8 cellular contexts compared by ENCODE assay signal in genomic region chr21:41238081-41238796, GRCh38.
A peak's percentile ranks its signal among the peaks of the same experiment; 100 is the strongest.
DNase-seq lines count a peak whose midpoint lies in the region; ATAC-seq, FAIRE-seq and TF ChIP-seq lines count a peak whose summit lies in the region.
"Not testable (repeated sequence)": the region's sequence is repeated elsewhere in the genome, so short reads cannot be mapped to it uniquely, and the experiment has no call there.

No MANE protein-coding gene starts in this region.

- peaks cover 12% of the 10 kb centered on the region for H3K36me3 Mint-ChIP-seq in astrocyte (ENCODE audit: low read depth, unreplicated experiment)
- not testable (repeated sequence) for H3K36me3 Mint-ChIP-seq in endodermal cell (ENCODE audit: low read depth)

- CTCF ChIA-PET in HEK293 (lab: Yijun Ruan, JAX): interaction anchor here (0.7 kb wide), 1 partner anchor 1217 kb away, joined by 3 read pairs; no protein-coding TSS in a partner anchor

- ATAC-seq in pancreas (peak; percentile 53 to 77 (median 62)), thoracic aorta (ENCODE audit: insufficient number of reproducible peaks, low FRiP score, low read depth) (peak; percentile 94)

- 92% methylated on average over 8 of the region's 10 CpGs; no CpG with 5 or more reads in 1 of the 2 experiments for WGBS in endodermal cell (ENCODE audit: insufficient coverage in 1 of 2, insufficient read length in 1 of 2), 2 experiments
- WGBS in pancreas, 2 donors: 69 to 72% methylated on average over 10 of the region's 10 CpGs

- H3K4me1 ChIP-seq in HEK293 (ENCODE audit: control insufficient read depth, insufficient read depth, low read length); astrocyte (ENCODE audit: insufficient read depth, low read length); endodermal cell (ENCODE audit: control insufficient read depth, insufficient read depth, low read length); pancreas: not testable (repeated sequence)
- H3K4me1 ChIP-seq in kidney (ENCODE audit: control insufficient read depth in 1 of 2, insufficient read depth in 1 of 2, low read depth in 1 of 2, low read length in 2 of 2): peaks cover 2 to 10% of the 10 kb centered on the region in 2 donors
- H3K4me1 ChIP-seq in thoracic aorta (ENCODE audit: control insufficient read depth in 1 of 2, low read depth in 2 of 2): peaks cover 13 to 72% of the 10 kb centered on the region in 2 donors

- peaks cover 6 to 10% of the 10 kb centered on the region in 2 experiments; a peak in 2 of 3 replicates for H3K36me3 ChIP-seq in HEK293 (ENCODE audit: control insufficient read depth in 2 of 2, insufficient read depth in 1 of 2, low read length in 2 of 2)
- H3K36me3 ChIP-seq in astrocyte (ENCODE audit: insufficient read depth, low read length); endodermal cell (ENCODE audit: control insufficient read depth, insufficient read depth, low read length); kidney (ENCODE audit: control insufficient read depth in 1 of 2, insufficient read depth in 2 of 2, low read length in 2 of 2); pancreas; thoracic aorta: not testable (repeated sequence)

- not testable (repeated sequence) for H3K27me3 ChIP-seq in astrocyte (ENCODE audit: insufficient read depth, low read length); endodermal cell (ENCODE audit: control insufficient read depth, insufficient read depth, low read length, poor library complexity, severe bottlenecking); pancreas; thoracic aorta (replicated peaks; ENCODE audit: insufficient read depth)

- not testable (repeated sequence) for H3K4me3 ChIP-seq in HEK293 (ENCODE audit: low read depth, low read length); astrocyte (ENCODE audit: insufficient read depth, low read depth, low read length); cardiac fibroblast (replicated peaks in 1 of 2; ENCODE audit: low read depth in 2 of 2, low read length in 2 of 2); endodermal cell (ENCODE audit: low read length); fibroblast of the aortic adventitia (ENCODE audit: low read depth, low read length); kidney (ENCODE audit: low read length in 2 of 2); pancreas
- H3K4me3 ChIP-seq in thoracic aorta: peak overlapping the region; percentile 30

- not testable (repeated sequence) for H3K27ac ChIP-seq in HEK293 (ENCODE audit: extremely low read depth, low read depth, low read length); astrocyte (ENCODE audit: low read depth, low read length); endodermal cell (ENCODE audit: low read depth, low read length)
- peak overlapping the region; percentile 6 to 33 for H3K27ac ChIP-seq in kidney (ENCODE audit: low read depth in 2 of 2, low read length in 2 of 2)
- H3K27ac ChIP-seq in pancreas: peak overlapping the region; percentile 1 to 47 (median 38)
- peak overlapping the region; percentile 62 to 66 for H3K27ac ChIP-seq in thoracic aorta

- H3K27ac Mint-ChIP-seq in astrocyte (ENCODE audit: unreplicated experiment); endodermal cell: not testable (repeated sequence)

- not testable (repeated sequence) for H4K20me1 ChIP-seq in astrocyte (ENCODE audit: insufficient read depth, low read length)

- H3K9me3 ChIP-seq in HEK293 (ENCODE audit: control insufficient read depth, insufficient read depth, low read depth, low read length); astrocyte (ENCODE audit: insufficient read depth, low read depth, low read length); endodermal cell (ENCODE audit: control insufficient read depth, low read length); kidney (ENCODE audit: control insufficient read depth in 1 of 2, low read length in 2 of 2); pancreas; thoracic aorta: not testable (repeated sequence)

- H2AFZ ChIP-seq in astrocyte (ENCODE audit: low read depth, low read length): not testable (repeated sequence)

- not testable (repeated sequence) for FAIRE-seq in astrocyte (lab: Jason Lieb, UNC); kidney (lab: Jason Lieb, UNC); pancreas (lab: Jason Lieb, UNC)

- peak; percentile 17 for DNase-seq in astrocyte (ENCODE audit: low read depth)
- peak; percentile 40 to 60 for DNase-seq in cardiac fibroblast (ENCODE audit: low read depth in 2 of 2)
- peak; percentile 28 for DNase-seq in endodermal cell
- peak; percentile 65 for DNase-seq in fibroblast of the aortic adventitia (ENCODE audit: low read depth)
- not testable (repeated sequence) for DNase-seq in kidney
- peak in 2 of 6 donors; percentile 39 to 42 for DNase-seq in pancreas
- DNase-seq in thoracic aorta (ENCODE audit: low spot score): peak; percentile 58

- H3K9me3 Mint-ChIP-seq in astrocyte (ENCODE audit: unreplicated experiment); endodermal cell: not testable (repeated sequence)

- TF ChIP-seq CTCF in HEK293 (tag by site-specific recombination; IDR thresholded peaks at IDR 0.05); astrocyte (IDR thresholded peaks at IDR 0.05; ENCODE audit: insufficient read depth, low read depth, low read length); cardiac fibroblast (IDR thresholded peaks at IDR 0.05; ENCODE audit: low read depth, low read length); endodermal cell (conservative IDR thresholded peaks at IDR 0.05); fibroblast of the aortic adventitia (IDR thresholded peaks at IDR 0.05; ENCODE audit: insufficient read depth, low read length); kidney (IDR thresholded peaks at IDR 0.05; ENCODE audit: borderline replicate concordance, extremely low read depth, insufficient read depth); pancreas (IDR thresholded peaks at IDR 0.05); thoracic aorta (IDR thresholded peaks at IDR 0.05): not testable (repeated sequence)

- H3K4me3 Mint-ChIP-seq in astrocyte (ENCODE audit: unreplicated experiment); endodermal cell: not testable (repeated sequence)

- POLR2A ChIA-PET in HEK293 (lab: Yijun Ruan, JAX): interaction anchor here (0.6 kb wide), 1 partner anchor 15 kb away, joined by 3 read pairs; no protein-coding TSS in a partner anchor

- H3K4me2 ChIP-seq in astrocyte (ENCODE audit: low read length): not testable (repeated sequence)

- H3K79me2 ChIP-seq in astrocyte (ENCODE audit: insufficient read depth, low read length): not testable (repeated sequence)

- intact Hi-C loops in kidney (cut with DNase I); pancreas (cut with DNase I): not testable (repeated sequence)

- H3K9ac ChIP-seq in astrocyte (ENCODE audit: low read length); endodermal cell (ENCODE audit: extremely low read depth, low read length, poor library complexity, severe bottlenecking); kidney (ENCODE audit: low read length in 2 of 2): not testable (repeated sequence)

- not testable (repeated sequence) for H3K4me1 Mint-ChIP-seq in astrocyte (ENCODE audit: low read depth, unreplicated experiment); endodermal cell

- not testable (repeated sequence) for H3K27me3 Mint-ChIP-seq in astrocyte (ENCODE audit: low read depth, unreplicated experiment); endodermal cell (ENCODE audit: insufficient read depth)

TF ChIP-seq in HEK293, 187 proteins besides CTCF, POLR2A, EP300 and RAD21:
- peak; percentile 94 for TF ChIP-seq ZNF146 (tag by site-specific recombination; IDR thresholded peaks at IDR 0.05)
